ENCODE assay signal across 25 cellular contexts in genomic region chr3:184377374-184377773, GRCh38. TPM values are rescaled to one million over a fixed set of nuclear protein-coding genes. Genes with fewer than 3 reads are reported as not detected.
DNase-seq lines count a peak whose midpoint lies in the region; ATAC-seq, FAIRE-seq and TF ChIP-seq lines count a peak whose summit lies in the region.
"Had no signal": no experiment of that assay in that cellular context is flagged by ENCODE, and none has a peak within 500 bp of the region (broad histone marks: within the 10 kb centered on the region; RNA-seq: fewer than 3 reads in every experiment).

No MANE protein-coding gene starts in this region.

- H3K9me3 Mint-ChIP-seq in WTC11 (no peaks in the 10 kb centered on the region), nephron (no peaks in the 10 kb centered on the region)
- H3K9me3 Mint-ChIP-seq: activated CD4-positive, alpha-beta memory T cell treated with anti-CD3 and anti-CD28 coated beads, Interleukin-2, amount 10 ng/mL, durations not matched to agents 7 days and 5 days; activated T-cell treated with anti-CD3 and anti-CD28 coated beads, Interleukin-2, amount 50 U/mL, for 24 hours; natural killer cell; stimulated activated naive B cell treated with anti-CD40 and anti-IgM and Interleukin-4, amounts not matched to agents 10 μg/mL and 1 μg/mL and 100 μg/mL, for 72 hours had no signal

- ATAC-seq in Right ventricle myocardium superior (ENCODE audit: poor library complexity) = no peak
- no peak for ATAC-seq in WTC11
- ATAC-seq: natural killer cell; stimulated activated naive B cell treated with anti-CD40 and anti-IgM and Interleukin-4, amounts not matched to agents 10 μg/mL and 1 μg/mL and 100 μg/mL, for 72 hours had no signal

- H3K36me3 ChIP-seq in left ventricle myocardium inferior (no peaks in the 10 kb centered on the region), esophagus muscularis mucosa (no peaks in the 10 kb centered on the region)
- H3K36me3 ChIP-seq: thyroid gland had no signal

- peak overlapping the region; percentile 48 for H3K4me3 Mint-ChIP-seq in WTC11
- H3K4me3 Mint-ChIP-seq in nephron = peak overlapping the region; percentile 59 to 91 (median 89)
- H3K4me3 Mint-ChIP-seq: activated CD4-positive, alpha-beta memory T cell treated with anti-CD3 and anti-CD28 coated beads, Interleukin-2, amount 10 ng/mL, durations not matched to agents 7 days and 5 days; activated T-cell treated with anti-CD3 and anti-CD28 coated beads, Interleukin-2, amount 50 U/mL, for 24 hours; natural killer cell; stimulated activated naive B cell treated with anti-CD40 and anti-IgM and Interleukin-4, amounts not matched to agents 10 μg/mL and 1 μg/mL and 100 μg/mL, for 72 hours had no signal

- intact Hi-C loops in left ventricle myocardium inferior (cut with micrococcal nuclease) = no loop called here
- intact Hi-C loops in Right ventricle myocardium superior (cut with DNase I) = no loop called here
- intact Hi-C loops in esophagus muscularis mucosa (cut with DNase I) = loop anchor here (10.0 kb wide), 1 partner anchor 167 kb away; no protein-coding TSS in a partner anchor

- WGBS in esophagus muscularis mucosa = 79% methylated on average over 5 of the region's 5 CpGs

- no peak for DNase-seq in left ventricle myocardium inferior
- no peak for DNase-seq in Right ventricle myocardium superior
- DNase-seq in WTC11 (ENCODE audit: low spot score) = no peak
- no peak for DNase-seq in esophagus muscularis mucosa (ENCODE audit: extremely low spot score)
- DNase-seq in activated CD8-positive, alpha-beta memory T cell treated with anti-CD3 and anti-CD28 coated beads for 24 hours = no peak
- no peak for DNase-seq in globus pallidus (ENCODE audit: low spot score)
- no peak for DNase-seq in GM12892 (ENCODE audit: insufficient read length)
- DNase-seq: activated CD4-positive, alpha-beta memory T cell treated with anti-CD3 and anti-CD28 coated beads, Interleukin-2, amount 10 ng/mL, durations not matched to agents 7 days and 5 days; activated naive CD4-positive, alpha-beta T cell treated with anti-CD3 and anti-CD28 coated beads, Interleukin-2, amount 50 U/mL, for 16 hours; activated T-cell treated with anti-CD3 and anti-CD28 coated beads, Interleukin-2, amount 50 U/mL, for 24 hours; DMS79 treated with DMSO at 0.1 percent for 48 hours; kidney glomerular epithelial cell; mesenchymal stem cell; natural killer cell; NCI-H1048; NCI-H2227 treated with DMSO at 0.1 percent for 48 hours; stimulated activated naive B cell treated with anti-CD40 and anti-IgM and Interleukin-4, amounts not matched to agents 10 μg/mL and 1 μg/mL and 100 μg/mL, for 72 hours; thyroid gland had no signal

- no peak overlapping the region for H3K27ac Mint-ChIP-seq in WTC11
- H3K27ac Mint-ChIP-seq in nephron = peak overlapping the region; percentile 62 to 79 (median 79)
- H3K27ac Mint-ChIP-seq: activated CD4-positive, alpha-beta memory T cell treated with anti-CD3 and anti-CD28 coated beads, Interleukin-2, amount 10 ng/mL, durations not matched to agents 7 days and 5 days; activated T-cell treated with anti-CD3 and anti-CD28 coated beads, Interleukin-2, amount 50 U/mL, for 24 hours; natural killer cell; stimulated activated naive B cell treated with anti-CD40 and anti-IgM and Interleukin-4, amounts not matched to agents 10 μg/mL and 1 μg/mL and 100 μg/mL, for 72 hours had no signal

- H3K4me3 ChIP-seq in left ventricle myocardium inferior (no peak overlapping the region), esophagus muscularis mucosa (no peak overlapping the region)
- H3K4me3 ChIP-seq: A549, thyroid gland had no signal

- peaks cover 47% of the 10 kb centered on the region for H3K27me3 Mint-ChIP-seq in WTC11 (ENCODE audit: low read depth)
- H3K27me3 Mint-ChIP-seq in nephron (ENCODE audit: low read depth) = peaks cover 46% of the 10 kb centered on the region

- peak overlapping the region; percentile 78 for H3K27ac ChIP-seq in left ventricle myocardium inferior (replicated peaks)
- peak overlapping the region in 2 of 4 donors; percentile 10 to 19 for H3K27ac ChIP-seq in esophagus muscularis mucosa (replicated peaks in 1 of 4)
- H3K27ac ChIP-seq: A549, KMS-11, thyroid gland had no signal

- no peak for TF ChIP-seq POLR2A in esophagus muscularis mucosa (IDR thresholded peaks at IDR 0.05; ENCODE audit: low read depth)
- TF ChIP-seq POLR2A in GM12892 (IDR thresholded peaks at IDR 0.05; ENCODE audit: low read depth, low read length) = no peak

- no peak for TF ChIP-seq EP300 in esophagus muscularis mucosa (IDR thresholded peaks at IDR 0.05)

- POLR2A ChIA-PET in WTC11 (lab: Charles Lee) = interaction anchor here (1.0 kb wide), 1 partner anchor 148 kb away, joined by 3 read pairs; no protein-coding TSS in a partner anchor

- CTCF ChIA-PET in WTC11 (lab: Charles Lee) = interaction anchor here (1.0 to 2.8 kb wide), 7 partner anchors 8 to 164 kb away, joined by 3 to 13 read pairs (median 4); no protein-coding TSS in a partner anchor

- H3K4me1 Mint-ChIP-seq in WTC11 = peaks cover 49% of the 10 kb centered on the region
- H3K4me1 Mint-ChIP-seq in nephron = peaks cover 48% of the 10 kb centered on the region

- FAIRE-seq in GM12892 (lab: Jason Lieb, UNC) = no peak
- FAIRE-seq: A549, GM18507, GM19239 had no signal

- TF ChIP-seq CTCF in left ventricle myocardium inferior (IDR thresholded peaks at IDR 0.05; ENCODE audit: borderline replicate concordance) (no peak), WTC11 (IDR thresholded peaks at IDR 0.05) (no peak), nephron (IDR thresholded peaks at IDR 0.05; ENCODE audit: unreplicated experiment in 3 of 3) (no peak), esophagus muscularis mucosa (IDR thresholded peaks at IDR 0.05) (no peak)

- no peaks in the 10 kb centered on the region for H3K9me3 ChIP-seq in left ventricle myocardium inferior (replicated peaks)
- no peaks in the 10 kb centered on the region for H3K9me3 ChIP-seq in esophagus muscularis mucosa
- H3K9me3 ChIP-seq: A549, thyroid gland had no signal

- H3K36me3 Mint-ChIP-seq in WTC11 (no peaks in the 10 kb centered on the region), nephron (ENCODE audit: low read depth) (no peaks in the 10 kb centered on the region)
- H3K36me3 Mint-ChIP-seq: natural killer cell; stimulated activated naive B cell treated with anti-CD40 and anti-IgM and Interleukin-4, amounts not matched to agents 10 μg/mL and 1 μg/mL and 100 μg/mL, for 72 hours had no signal

- H3K4me1 ChIP-seq in left ventricle myocardium inferior (peaks cover 39% of the 10 kb centered on the region), esophagus muscularis mucosa (peaks cover 23 to 58% (median 48%) of the 10 kb centered on the region in 4 donors)

- H3K27me3 ChIP-seq in left ventricle myocardium inferior (ENCODE audit: low read depth) = peaks cover 83% of the 10 kb centered on the region
- peaks cover 0 to 60% (median 6%) of the 10 kb centered on the region in 4 donors for H3K27me3 ChIP-seq in esophagus muscularis mucosa

TF ChIP-seq in WTC11, 78 proteins besides CTCF, POLR2A, EP300 and RAD21 (continues in another document):
- no peak for TF ChIP-seq SMAD3 (CRISPR knock-in tag; IDR thresholded peaks at IDR 0.05; ENCODE audit: borderline replicate concordance)
- TF ChIP-seq ZNF317 (CRISPR knock-in tag; IDR thresholded peaks at IDR 0.05; ENCODE audit: borderline replicate concordance, low read depth) = no peak
- TF ChIP-seq FOXJ3 (CRISPR knock-in tag; IDR thresholded peaks at IDR 0.05; ENCODE audit: borderline replicate concordance) = no peak
- TF ChIP-seq IRF2 (CRISPR knock-in tag; IDR thresholded peaks at IDR 0.05; ENCODE audit: borderline replicate concordance, low read depth) = no peak
- no peak for TF ChIP-seq ZNF121 (CRISPR knock-in tag; IDR thresholded peaks at IDR 0.05)
- no peak for TF ChIP-seq NFYB (CRISPR knock-in tag; conservative IDR thresholded peaks at IDR 0.05; ENCODE audit: low read depth)
- TF ChIP-seq ELF4 (CRISPR knock-in tag; IDR thresholded peaks at IDR 0.05; ENCODE audit: low read depth) = no peak
- TF ChIP-seq RELA (CRISPR knock-in tag; IDR thresholded peaks at IDR 0.05; ENCODE audit: borderline replicate concordance) = no peak
- TF ChIP-seq USF1 (CRISPR knock-in tag; IDR thresholded peaks at IDR 0.05) = no peak
- no peak for TF ChIP-seq GABPB1 (CRISPR knock-in tag; IDR thresholded peaks at IDR 0.05)
- no peak for TF ChIP-seq JUN (CRISPR knock-in tag; IDR thresholded peaks at IDR 0.05)
- no peak for TF ChIP-seq ETV6 (CRISPR knock-in tag; IDR thresholded peaks at IDR 0.05)
- no peak for TF ChIP-seq PRRX2 (CRISPR knock-in tag; IDR thresholded peaks at IDR 0.05)
- no peak for TF ChIP-seq ATF3 (CRISPR knock-in tag; conservative IDR thresholded peaks at IDR 0.05)

RNA-seq across cellular contexts. Expression of gene THPO, which starts 0.6 kb away (rescaled TPM):
- total RNA-seq in left ventricle myocardium inferior = 0.11 TPM
- total RNA-seq in Right ventricle myocardium superior = 0.11 TPM
- 0.55 to 1.4 TPM (median 1.0 TPM) in 3 replicates for total RNA-seq in WTC11 (2021)
- 1 to 10 TPM in 1 of 4 donors, under 1 TPM in 3; 0.40 to 1.3 (median 0.64) TPM for total RNA-seq in esophagus muscularis mucosa
- polyA plus RNA-seq in GM12892 (2012; ENCODE audit: missing spikeins) = not detected
- total RNA-seq: activated CD4-positive, alpha-beta memory T cell treated with anti-CD3 and anti-CD28 coated beads, Interleukin-2, amount 10 ng/mL, durations not matched to agents 7 days and 5 days; natural killer cell; T-helper 1 cell treated with Interleukin-12 subunit alpha and Interleukin-12 subunit beta and Interleukin-4 antibody, amounts not matched to agents 30 ng/mL and 1 ng/mL, for 36 hours had no signal
- polyA plus RNA-seq: CD14-positive monocyte had no signal

RNA-seq across cellular contexts. Expression of gene CHRD, which starts 2.5 kb away (rescaled TPM):
- total RNA-seq in left ventricle myocardium inferior = 6.5 TPM
- total RNA-seq in Right ventricle myocardium superior = 7.8 TPM
- 1.3 to 2.7 TPM (median 1.8 TPM) in 3 replicates for total RNA-seq in WTC11 (2021)
- 10 to 100 TPM; 12.3 to 17.6 (median 16.8) TPM for total RNA-seq in esophagus muscularis mucosa
- polyA plus RNA-seq in GM12892 (2012; ENCODE audit: missing spikeins) = not detected
- total RNA-seq: activated CD4-positive, alpha-beta memory T cell treated with anti-CD3 and anti-CD28 coated beads, Interleukin-2, amount 10 ng/mL, durations not matched to agents 7 days and 5 days; T-helper 1 cell treated with Interleukin-12 subunit alpha and Interleukin-12 subunit beta and Interleukin-4 antibody, amounts not matched to agents 30 ng/mL and 1 ng/mL, for 36 hours had no signal
- polyA plus RNA-seq: CD14-positive monocyte had no signal

RNA-seq across cellular contexts. Expression of gene POLR2H, which starts 15.9 kb away (rescaled TPM):
- total RNA-seq in left ventricle myocardium inferior = 24.3 TPM
- total RNA-seq in Right ventricle myocardium superior = 19.9 TPM
- 117 to 133 TPM (median 118 TPM) in 3 replicates for total RNA-seq in WTC11 (2021)
- 10 to 100 TPM; 36.0 to 52.1 (median 40.4) TPM for total RNA-seq in esophagus muscularis mucosa
- 138 TPM for polyA plus RNA-seq in GM12892 (2012; ENCODE audit: missing spikeins)

RNA-seq across cellular contexts. Expression of gene CLCN2, which starts 16.0 kb away (rescaled TPM):
- total RNA-seq in left ventricle myocardium inferior (1.7 TPM), Right ventricle myocardium superior (1.9 TPM), WTC11 (2021) (15.7 to 22.6 TPM (median 17.0 TPM) in 3 replicates), esophagus muscularis mucosa (1 to 10 TPM; 1.8 to 3.4 (median 2.7) TPM)
- 1.2 TPM for polyA plus RNA-seq in GM12892 (2012; ENCODE audit: missing spikeins)

RNA-seq across cellular contexts. Expression of gene FAM131A, which starts 40.0 kb away (rescaled TPM):
- total RNA-seq in left ventricle myocardium inferior = 30.2 TPM
- total RNA-seq in Right ventricle myocardium superior = 36.3 TPM
- 20.3 to 23.0 TPM (median 20.4 TPM) in 3 replicates for total RNA-seq in WTC11 (2021)
- total RNA-seq in esophagus muscularis mucosa = 10 to 100 TPM; 40.3 to 71.0 (median 59.9) TPM
- polyA plus RNA-seq in GM12892 (2012; ENCODE audit: missing spikeins) = 1.6 TPM
